ENCODE assay signal across 13 cellular contexts in genomic region chr3:44983413-44984040, GRCh38. TPM values are rescaled to one million over a fixed set of nuclear protein-coding genes. Genes with fewer than 3 reads are reported as not detected.
DNase-seq lines count a peak whose midpoint lies in the region; ATAC-seq, FAIRE-seq and TF ChIP-seq lines count a peak whose summit lies in the region.
"Had no signal": no experiment of that assay in that cellular context is flagged by ENCODE, and none has a peak within 500 bp of the region (broad histone marks: within the 10 kb centered on the region; RNA-seq: fewer than 3 reads in every experiment).

No MANE protein-coding gene starts in this region.

- no peaks in the 10 kb centered on the region for H3K9me3 Mint-ChIP-seq in immature natural killer cell

- DNase-seq in HPDE6-E6E7 (ENCODE audit: extremely low spot score) = peak; percentile 60
- no peak for DNase-seq in GM12878 (ENCODE audit: low read depth, low spot score)
- DNase-seq in immature natural killer cell = no peak
- DNase-seq in smooth muscle cell (lab: John Stamatoyannopoulos, UW; ENCODE audit: unreplicated experiment) = no peak
- no peak for DNase-seq in neuronal stem cell (ENCODE audit: low spot score)
- no peak for DNase-seq in NCI-H526 treated with DMSO at 0.1 percent for 48 hours (lab: John Stamatoyannopoulos, UW)
- DNase-seq in GOT3 (lab: John Stamatoyannopoulos, UW) = no peak
- no peak for DNase-seq in inferior parietal cortex (ENCODE audit: extremely low spot score)
- DNase-seq: Caco-2; effector CD4-positive, alpha-beta T cell; midbrain; NCI-H2227 treated with DMSO at 0.1 percent for 48 hours had no signal

- H3K9ac ChIP-seq in GM12878 (ENCODE audit: control insufficient read depth, insufficient read depth, low read length) (no peak overlapping the region), smooth muscle cell (ENCODE audit: low read depth) (no peak overlapping the region), neuronal stem cell (ENCODE audit: low read depth, low read length, poor library complexity) (no peak overlapping the region)

- no peak overlapping the region for H2AK5ac ChIP-seq in neuronal stem cell (ENCODE audit: low read depth, low read length)

- in situ Hi-C loops in GM12878 (cut with MboI) = no loop called here

- SMC1A ChIA-PET in GM12878 (lab: Charles Lee; ENCODE audit: uncharacterized antibody, unreplicated experiment) = interaction anchor here (0.6 to 8.7 kb wide), 6 partner anchors 9 to 464 kb away, joined by 3 to 97 read pairs (median 4); partner anchors contain the start of genes EXOSC7 and ZDHHC3

- 100% methylated on average over 1 of the region's 1 CpG for WGBS in GM12878 (ENCODE audit: insufficient coverage, insufficient replicate concordance, low lambda C conversion rate, missing lambda C conversion rate)
- 50% methylated on average over 1 of the region's 1 CpG for WGBS in smooth muscle cell (ENCODE audit: low lambda C conversion rate)
- WGBS in neuronal stem cell (ENCODE audit: extremely low coverage in 2 of 2, insufficient read length in 2 of 2, insufficient replicate concordance in 1 of 2), 2 donors = no CpG with 5 or more reads among the region's 1 CpG

- no peak overlapping the region for H2BK120ac ChIP-seq in neuronal stem cell (ENCODE audit: low read depth, low read length)

- peaks cover 0 to 6% (median 2%) of the 10 kb centered on the region in 3 donors for H3K27me3 Mint-ChIP-seq in immature natural killer cell (ENCODE audit: low read depth in 3 of 3)

- no peak for FAIRE-seq in GM12878 (lab: Jason Lieb, UNC)

- TF ChIP-seq POLR2A in GM12878 (IDR thresholded peaks at IDR 0.05; ENCODE audit: low read depth, low read length) = no peak

- H3K4me3 ChIP-seq in GM12878 (no peak overlapping the region), smooth muscle cell (no peak overlapping the region), neuronal stem cell (ENCODE audit: low read length in 2 of 2) (no peak overlapping the region)
- H3K4me3 ChIP-seq: hepatocyte had no signal

- peak overlapping the region; percentile 47 to 85 (median 77) for H3K27ac Mint-ChIP-seq in immature natural killer cell

- H3K14ac ChIP-seq in neuronal stem cell (ENCODE audit: low read length) = no peak overlapping the region

- intact Hi-C loops in GM12878 (cut with micrococcal nuclease; ENCODE audit: unreplicated experiment) = no loop called here

- no peaks in the 10 kb centered on the region for H3F3A ChIP-seq in smooth muscle cell (ENCODE audit: low read depth)

- H4K8ac ChIP-seq in neuronal stem cell (ENCODE audit: low read depth, low read length) = no peak overlapping the region

- no peaks in the 10 kb centered on the region for H3K36me3 Mint-ChIP-seq in immature natural killer cell

- RAD21 ChIA-PET in GM12878 (lab: Charles Lee; ENCODE audit: unreplicated experiment) = interaction anchor here (1.1 to 4.0 kb wide), 4 partner anchors 9 to 28 kb away, joined by 3 to 39 read pairs (median 10); no protein-coding TSS in a partner anchor

- H4K91ac ChIP-seq in neuronal stem cell (ENCODE audit: low read depth, low read length, poor library complexity) = no peak overlapping the region

- no peak overlapping the region for H3K18ac ChIP-seq in neuronal stem cell (ENCODE audit: low read length)

- peaks cover 5% of the 10 kb centered on the region for H3K79me1 ChIP-seq in neuronal stem cell (ENCODE audit: low read depth, low read length)

- H3K27ac ChIP-seq in GM12878 (ENCODE audit: control insufficient read depth, insufficient read depth) (peak overlapping the region; percentile 36), smooth muscle cell (ENCODE audit: low read depth) (peak overlapping the region; percentile 44), neuronal stem cell (replicated peaks; ENCODE audit: low read length) (no peak overlapping the region)
- H3K27ac ChIP-seq: hepatocyte had no signal

- H3K27me3 ChIP-seq in GM12878 (replicated peaks in 1 of 2; ENCODE audit: control insufficient read depth in 2 of 2, insufficient read depth in 2 of 2, low read length in 1 of 2) (no peaks in the 10 kb centered on the region), smooth muscle cell (ENCODE audit: low read depth) (no peaks in the 10 kb centered on the region), neuronal stem cell (ENCODE audit: control insufficient read depth in 3 of 3, insufficient read depth in 3 of 3, low read depth in 1 of 3, low read length in 3 of 3) (no peaks in the 10 kb centered on the region)
- H3K27me3 ChIP-seq: hepatocyte had no signal

- peaks cover 79 to 88% of the 10 kb centered on the region in 2 donors for H3K4me1 Mint-ChIP-seq in immature natural killer cell

- peak overlapping the region; percentile 41 to 71 (median 57) for H3K4me3 Mint-ChIP-seq in immature natural killer cell

- H3K4me2 ChIP-seq in GM12878 (ENCODE audit: control insufficient read depth, insufficient read depth) (peak overlapping the region; percentile 43; the same call in 1 of the 2 replicates), smooth muscle cell (no peak overlapping the region), neuronal stem cell (ENCODE audit: insufficient read depth, low read length, poor library complexity, severe bottlenecking) (no peak overlapping the region)
- H3K4me2 ChIP-seq: hepatocyte had no signal

- no peak overlapping the region for H3K23ac ChIP-seq in neuronal stem cell (ENCODE audit: low read depth, low read length, poor library complexity)

- TF ChIP-seq EP300 in GM12878 (IDR thresholded peaks at IDR 0.05; ENCODE audit: borderline replicate concordance in 1 of 2, control insufficient read depth in 1 of 2, low read depth in 2 of 2, low read length in 2 of 2) = no peak

- H2BK15ac ChIP-seq in neuronal stem cell (ENCODE audit: low read length) = no peak overlapping the region

- ATAC-seq in GM12878 = peak; percentile 4; the same call in 1 of the 3 replicates

- BruUV-seq in GM12878 (replicated peaks; lab: Mats Ljungman, UMichigan) = no TSS peak

- H3K4me1 ChIP-seq in GM12878 (ENCODE audit: control insufficient read depth, insufficient read depth, low read length) (peaks cover 25% of the 10 kb centered on the region), smooth muscle cell (ENCODE audit: low read depth) (no peaks in the 10 kb centered on the region), neuronal stem cell (ENCODE audit: control insufficient read depth in 2 of 2, insufficient read depth in 1 of 2, low read depth in 1 of 2, low read length in 2 of 2) (no peaks in the 10 kb centered on the region)

- no peak overlapping the region for H3K4ac ChIP-seq in neuronal stem cell (ENCODE audit: low read length)

- no peak overlapping the region for H2BK5ac ChIP-seq in neuronal stem cell (ENCODE audit: low read length)

- H3K9me3 ChIP-seq in GM12878 (replicated peaks; ENCODE audit: control insufficient read depth, insufficient read depth, low read length) (no peaks in the 10 kb centered on the region), smooth muscle cell (replicated peaks; ENCODE audit: low read depth) (no peaks in the 10 kb centered on the region), neuronal stem cell (replicated peaks in 1 of 2; ENCODE audit: control insufficient read depth in 2 of 2, insufficient read depth in 1 of 2, low read depth in 1 of 2, low read length in 2 of 2) (peaks cover 2 to 8% of the 10 kb centered on the region in 2 donors)
- H3K9me3 ChIP-seq: Caco-2 had no signal

- H3K36me3 ChIP-seq in GM12878 (ENCODE audit: control insufficient read depth in 2 of 2, insufficient read depth in 2 of 2, low read length in 1 of 2) = peaks cover 0 to 8% of the 10 kb centered on the region in 2 experiments; a peak in 1 of 4 replicates
- H3K36me3 ChIP-seq in smooth muscle cell (ENCODE audit: low read depth) = no peaks in the 10 kb centered on the region
- peaks cover 7 to 14% of the 10 kb centered on the region in 2 donors for H3K36me3 ChIP-seq in neuronal stem cell (replicated peaks in 1 of 2; ENCODE audit: control insufficient read depth in 2 of 2, insufficient read depth in 2 of 2, low read length in 2 of 2)

- CTCF ChIA-PET in GM12878 (lab: Yijun Ruan, JAX) = interaction anchor here (1.2 to 3.7 kb wide), 3 partner anchors 11 to 69 kb away, joined by 3 to 53 read pairs (median 3); no protein-coding TSS in a partner anchor

- H2BK12ac ChIP-seq in neuronal stem cell (ENCODE audit: low read length) = no peak overlapping the region

- peaks cover 68% of the 10 kb centered on the region for H3K79me2 ChIP-seq in GM12878 (ENCODE audit: control insufficient read depth, insufficient read depth, low read length)
- peaks cover 84% of the 10 kb centered on the region for H3K79me2 ChIP-seq in smooth muscle cell (ENCODE audit: low read depth)

- POLR2A ChIA-PET in GM12878 (lab: Charles Lee) = interaction anchor here (0.6 to 5.5 kb wide), 4 partner anchors 8 to 222 kb away, joined by 3 to 62 read pairs (median 5); partner anchors contain the start of genes KIAA1143 and KIF15

- H4K20me1 ChIP-seq in GM12878 (ENCODE audit: control insufficient read depth, insufficient read depth) = no peaks in the 10 kb centered on the region
- H4K20me1 ChIP-seq in smooth muscle cell (ENCODE audit: low read depth) = peaks cover 80% of the 10 kb centered on the region

- TF ChIP-seq CTCF in GM12878 (IDR thresholded peaks at IDR 0.05 in 2 of 3, conservative IDR thresholded peaks at IDR 0.05 in 1 of 3; ENCODE audit: control insufficient read depth in 2 of 3, extremely low read depth in 1 of 3, insufficient read depth in 1 of 3, low read depth in 3 of 3, low read length in 3 of 3) = no peak
- TF ChIP-seq CTCF in smooth muscle cell (IDR thresholded peaks at IDR 0.05; ENCODE audit: borderline replicate concordance, insufficient read depth, poor library complexity, severe bottlenecking) = no peak

- no peak for TF ChIP-seq RAD21 in GM12878 (IDR thresholded peaks at IDR 0.05; ENCODE audit: insufficient read depth, low read depth, low read length)

- H2AFZ ChIP-seq in GM12878 (ENCODE audit: control insufficient read depth, low read depth, low read length) = no peak overlapping the region
- no peak overlapping the region for H2AFZ ChIP-seq in smooth muscle cell (ENCODE audit: low read depth)
- no peak overlapping the region for H2AFZ ChIP-seq in neuronal stem cell (ENCODE audit: low read length)
- H2AFZ ChIP-seq: hepatocyte had no signal

RNA-seq across cellular contexts. Expression of gene EXOSC7, which starts 7.5 kb away (rescaled TPM):
- total RNA-seq in GM12878 (2013; cell fraction: nucleolus; rRNA removed) = 100 and 127 TPM in 2 replicates
- total RNA-seq in GM12878 (2014; rRNA removed) (76.8 and 77.9 TPM in 2 replicates), GM12878 (2014; rRNA removed; fragmentation: Illumina TruSeq; extraction: Trizol) (66.7 and 68.5 TPM in 2 replicates), GM12878 (2021) (55.5 and 62.2 TPM in 2 replicates), smooth muscle cell (42.2 and 48.7 TPM in 2 replicates)
- polyA plus RNA-seq in GM12878 (2011; ENCODE audit: low read depth) = 63.3 TPM
- polyA plus RNA-seq in GM12878 (2011; rRNA removed) (119 and 121 TPM in 2 replicates), GM12878 (2014; fragmentation: Illumina TruSeq; extraction: Trizol) (46.3 and 58.0 TPM in 2 replicates), GM12878 (2014; fragmentation: Nextera tagmentation; extraction: Ambion mirVana) (100 to 1,000 TPM; 159 to 193 TPM), GM12878 (2014; rRNA removed) (71.9 and 72.6 TPM in 2 replicates), GM12878 (2016; fragmentation: Nextera tagmentation; extraction: Ambion mirVana) (10 to 100 TPM; 88.9 to 94.5 TPM), immature natural killer cell (10 to 100 TPM; 35.0 to 73.2 (median 52.2) TPM), smooth muscle cell (49.0 and 61.2 TPM in 2 replicates)
- 70.9 and 86.3 TPM in 2 replicates for polyA plus RNA-seq in GM12878 (2011; cell fraction: cytosol; rRNA removed)
- polyA plus RNA-seq in GM12878 (2011; cell fraction: nucleus; rRNA removed) = 84.9 and 86.2 TPM in 2 replicates
- 60.1 and 67.1 TPM in 2 replicates for polyA plus RNA-seq in GM12878 (2012)
- 70.0 and 75.6 TPM in 2 replicates for polyA minus RNA-seq in GM12878 (2011; rRNA and poly(A)+ RNA removed)
- polyA minus RNA-seq in GM12878 (2011; cell fraction: cytosol; rRNA and poly(A)+ RNA removed) = 13.4 and 16.3 TPM in 2 replicates
- 34.9 and 60.0 TPM in 2 replicates for polyA minus RNA-seq in GM12878 (2011; cell fraction: nucleus; rRNA and poly(A)+ RNA removed)
- polyA plus RNA-seq in neuronal stem cell (2013, experiment 1 of 2) = 64.4 TPM
- polyA plus RNA-seq in neuronal stem cell (2013, experiment 2 of 2) = 64.4 TPM

RNA-seq across cellular contexts. Expression of gene ZDHHC3, which starts 7.6 kb away (rescaled TPM):
- total RNA-seq in GM12878 (2013; cell fraction: nucleolus; rRNA removed) = 56.2 and 56.3 TPM in 2 replicates
- total RNA-seq in GM12878 (2014; rRNA removed) (46.5 and 46.9 TPM in 2 replicates), GM12878 (2014; rRNA removed; fragmentation: Illumina TruSeq; extraction: Trizol) (29.6 and 32.1 TPM in 2 replicates), GM12878 (2021) (40.0 and 42.6 TPM in 2 replicates), smooth muscle cell (38.2 and 63.7 TPM in 2 replicates)
- polyA plus RNA-seq in GM12878 (2011; ENCODE audit: low read depth) = 11.9 TPM
- polyA plus RNA-seq in GM12878 (2011; rRNA removed) (56.5 and 79.1 TPM in 2 replicates), GM12878 (2014; fragmentation: Illumina TruSeq; extraction: Trizol) (40.3 and 47.8 TPM in 2 replicates), GM12878 (2014; fragmentation: Nextera tagmentation; extraction: Ambion mirVana) (1 to 10 TPM; 6.8 to 7.4 TPM), GM12878 (2014; rRNA removed) (38.1 and 41.5 TPM in 2 replicates), GM12878 (2016; fragmentation: Nextera tagmentation; extraction: Ambion mirVana) (10 to 100 TPM; 39.4 to 42.1 TPM), immature natural killer cell (10 to 100 TPM; 43.5 to 65.3 (median 46.9) TPM), smooth muscle cell (34.8 and 40.5 TPM in 2 replicates)
- polyA plus RNA-seq in GM12878 (2011; cell fraction: cytosol; rRNA removed) = 87.6 and 105 TPM in 2 replicates
- polyA plus RNA-seq in GM12878 (2011; cell fraction: nucleus; rRNA removed) = 50.4 and 58.3 TPM in 2 replicates
- polyA plus RNA-seq in GM12878 (2012) = 19.2 and 21.2 TPM in 2 replicates
- polyA minus RNA-seq in GM12878 (2011; rRNA and poly(A)+ RNA removed) = 190 TPM in 2 replicates
- polyA minus RNA-seq in GM12878 (2011; cell fraction: cytosol; rRNA and poly(A)+ RNA removed) = 25.6 and 27.0 TPM in 2 replicates
- polyA minus RNA-seq in GM12878 (2011; cell fraction: nucleus; rRNA and poly(A)+ RNA removed) = 24.4 and 43.5 TPM in 2 replicates
- polyA plus RNA-seq in neuronal stem cell (2013, experiment 1 of 2) = 39.5 TPM
- polyA plus RNA-seq in neuronal stem cell (2013, experiment 2 of 2) = 37.0 TPM

RNA-seq across cellular contexts. Expression of gene CLEC3B, which starts 42.6 kb away (rescaled TPM):
- total RNA-seq in GM12878 (2013; cell fraction: nucleolus; rRNA removed) = not detected in 2 replicates
- total RNA-seq in GM12878 (2014; rRNA removed) (0.11 TPM in 1 of 2 replicates, not detected in the other), GM12878 (2014; rRNA removed; fragmentation: Illumina TruSeq; extraction: Trizol) (not detected in 2 replicates), GM12878 (2021) (0.23 TPM in 1 of 2 replicates, not detected in the other), smooth muscle cell (not detected in 2 replicates)
- polyA plus RNA-seq in GM12878 (2011; ENCODE audit: low read depth) = not detected
- polyA plus RNA-seq in GM12878 (2011; rRNA removed) (not detected in 2 replicates), GM12878 (2014; fragmentation: Illumina TruSeq; extraction: Trizol) (not detected in 2 replicates), GM12878 (2014; fragmentation: Nextera tagmentation; extraction: Ambion mirVana) (not detected), GM12878 (2014; rRNA removed) (0.13 TPM in 1 of 2 replicates, not detected in the other), GM12878 (2016; fragmentation: Nextera tagmentation; extraction: Ambion mirVana) (not detected), immature natural killer cell (1 to 10 TPM; 1.7 to 7.6 (median 2.0) TPM), smooth muscle cell (0.58 TPM in 1 of 2 replicates, not detected in the other)
- 0.12 and 0.15 TPM in 2 replicates for polyA plus RNA-seq in GM12878 (2011; cell fraction: cytosol; rRNA removed)
- polyA plus RNA-seq in GM12878 (2011; cell fraction: nucleus; rRNA removed) = 0.51 and 0.82 TPM in 2 replicates
- polyA plus RNA-seq in GM12878 (2012) = not detected in 2 replicates
- polyA minus RNA-seq in GM12878 (2011; rRNA and poly(A)+ RNA removed) = not detected in 2 replicates
- polyA minus RNA-seq in GM12878 (2011; cell fraction: cytosol; rRNA and poly(A)+ RNA removed) = not detected in 2 replicates
- polyA minus RNA-seq in GM12878 (2011; cell fraction: nucleus; rRNA and poly(A)+ RNA removed) = 0.24 and 0.77 TPM in 2 replicates
- polyA plus RNA-seq in neuronal stem cell (2013, experiment 1 of 2) = 0.35 TPM
- 0.26 TPM for polyA plus RNA-seq in neuronal stem cell (2013, experiment 2 of 2)
